In the genomic region with DNA sequence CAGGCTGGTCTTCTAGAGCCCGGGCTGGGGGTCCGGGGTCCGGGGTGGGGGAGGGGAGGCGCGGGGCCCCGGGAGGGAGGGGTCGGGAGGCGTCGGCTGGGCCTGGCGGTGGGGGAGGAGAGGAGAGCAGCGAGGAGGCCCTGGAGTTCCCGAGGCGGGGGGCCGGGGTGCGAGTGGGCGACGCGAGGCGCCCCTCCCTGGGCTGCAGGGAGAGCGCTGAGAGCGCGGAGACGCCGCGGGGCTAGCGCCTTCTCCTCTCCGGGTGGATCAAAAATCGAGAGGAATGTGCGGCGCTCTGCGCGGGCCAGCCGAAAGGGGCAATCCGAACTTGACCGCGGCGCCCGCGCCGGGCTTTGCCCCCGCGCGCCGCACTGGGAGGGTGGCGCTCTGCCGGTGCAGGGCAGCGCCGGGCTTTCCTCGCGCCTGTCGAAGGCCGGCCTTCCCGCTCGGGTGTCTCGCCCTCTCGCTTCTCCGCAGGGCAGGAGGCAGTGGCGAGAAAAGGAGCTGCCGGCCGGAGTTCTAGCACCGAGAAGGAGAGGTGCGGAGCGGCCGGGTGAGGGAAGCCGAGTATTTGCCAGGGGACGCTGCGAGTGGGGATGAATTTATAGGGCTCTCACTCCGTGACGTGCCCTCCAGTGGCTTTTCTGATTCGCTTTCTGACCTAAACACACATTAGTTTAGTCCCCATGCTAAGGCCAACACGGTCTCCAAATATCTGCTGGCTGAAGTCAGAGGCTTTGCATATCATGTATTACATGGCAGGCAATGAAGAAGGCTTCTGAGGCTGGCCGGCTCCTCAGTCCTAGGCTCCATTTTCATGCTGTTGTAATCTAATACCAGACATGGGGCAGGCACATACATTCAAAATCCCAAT, we compare ENCODE assay signal across 8 cellular contexts. TPM values are rescaled to one million over a fixed set of nuclear protein-coding genes. Genes with fewer than 3 reads are reported as not detected.
A peak's percentile ranks its signal among the peaks of the same experiment; 100 is the strongest.
DNase-seq lines count a peak whose midpoint lies in the region; ATAC-seq and TF ChIP-seq lines count a peak whose summit lies in the region.

GDNF (minus strand) TSS at position 6 of the 874 bp plus-strand sequence. CDS start 5,245 bp downstream, outside the sequence.

- H3K27ac ChIP-seq in Peyer's patch, result peak within 1 kb of the TSS in 3 of 4 donors; percentile 38 to 87 (median 59)
- H3K27ac ChIP-seq in esophagus squamous epithelium, result peak within 1 kb of the TSS; percentile 45 to 82 (median 65)
- H3K27ac ChIP-seq in naive thymus-derived CD4-positive, alpha-beta T cell (ENCODE audit: low read depth, low read length), result no peak within 1 kb of the TSS

- CTCF ChIA-PET in naive thymus-derived CD4-positive, alpha-beta T cell (lab: Charles Lee), result no interaction called here

- H3K36me3 ChIP-seq in Peyer's patch (no peaks in the 10 kb centered on the region), esophagus squamous epithelium (no peaks in the 10 kb centered on the region)
- H3K36me3 ChIP-seq in naive thymus-derived CD4-positive, alpha-beta T cell (ENCODE audit: control insufficient read depth in 2 of 3, insufficient read depth in 3 of 3, low read length in 3 of 3), result no peaks in the 10 kb centered on the region

- H3K4me1 Mint-ChIP-seq in naive thymus-derived CD4-positive, alpha-beta T cell, result peaks cover 14 to 34% (median 27%) of the 10 kb centered on the region in 7 donors

- intact Hi-C loops in esophagus squamous epithelium (cut with DNase I), result no loop called here
- intact Hi-C loops in naive thymus-derived CD4-positive, alpha-beta T cell (cut with micrococcal nuclease), result no loop called here

- peaks cover 0 to 4% (median 0%) of the 10 kb centered on the region in 5 donors for H3K36me3 Mint-ChIP-seq in naive thymus-derived CD4-positive, alpha-beta T cell

- H3K27ac Mint-ChIP-seq in naive thymus-derived CD4-positive, alpha-beta T cell, result peak within 1 kb of the TSS in 1 of 9 donors; percentile 29

- H3K4me3 ChIP-seq in Peyer's patch (peak within 1 kb of the TSS; percentile 18 to 57 (median 39)), esophagus squamous epithelium (peak within 1 kb of the TSS; percentile 25 to 73 (median 49))
- H3K4me3 ChIP-seq in naive thymus-derived CD4-positive, alpha-beta T cell (ENCODE audit: low read length), result no peak within 1 kb of the TSS

- peak in 1 of 2 donors; percentile 27 for TF ChIP-seq POLR2A in Peyer's patch (IDR thresholded peaks at IDR 0.05)
- peak in 1 of 4 donors; percentile 51 for TF ChIP-seq POLR2A in esophagus squamous epithelium (IDR thresholded peaks at IDR 0.05)

- 0 to 2% methylated on average over 1 to 24 of the region's 72 CpGs for WGBS in esophagus squamous epithelium, 2 donors

- H3K9me3 Mint-ChIP-seq in naive thymus-derived CD4-positive, alpha-beta T cell, result peaks cover 0 to 5% (median 0%) of the 10 kb centered on the region in 11 donors

- ATAC-seq in naive thymus-derived CD4-positive, alpha-beta T cell, result no peak
- ATAC-seq in HG02938 (IDR thresholded peaks at IDR 0.05; ENCODE audit: unreplicated experiment) (no peak), GM19035 (IDR thresholded peaks at IDR 0.05; ENCODE audit: unreplicated experiment) (no peak)

- peaks cover 0 to 30% (median 2%) of the 10 kb centered on the region in 4 donors for H3K4me1 ChIP-seq in Peyer's patch
- H3K4me1 ChIP-seq in esophagus squamous epithelium, result peaks cover 27 to 54% (median 30%) of the 10 kb centered on the region in 3 donors
- peaks cover 0 to 4% of the 10 kb centered on the region in 2 donors for H3K4me1 ChIP-seq in naive thymus-derived CD4-positive, alpha-beta T cell (ENCODE audit: control insufficient read depth in 2 of 2, insufficient read depth in 2 of 2, low read length in 2 of 2)

- no peaks in the 10 kb centered on the region for H3K9me3 ChIP-seq in Peyer's patch
- no peaks in the 10 kb centered on the region for H3K9me3 ChIP-seq in esophagus squamous epithelium
- no peaks in the 10 kb centered on the region for H3K9me3 ChIP-seq in naive thymus-derived CD4-positive, alpha-beta T cell (ENCODE audit: control insufficient read depth in 2 of 3, low read length in 3 of 3)

- POLR2A ChIA-PET in naive thymus-derived CD4-positive, alpha-beta T cell (lab: Charles Lee), result no interaction called here

- peak within 1 kb of the TSS in 9 of 10 donors; percentile 21 to 77 (median 56) for H3K4me3 Mint-ChIP-seq in naive thymus-derived CD4-positive, alpha-beta T cell

- TF ChIP-seq CTCF in Peyer's patch (IDR thresholded peaks at IDR 0.05) (no peak), esophagus squamous epithelium (IDR thresholded peaks at IDR 0.05) (peak in 2 of 6 experiments; percentile 10 to 16)

- H3K27me3 ChIP-seq in Peyer's patch, result peaks cover 0 to 27% of the 10 kb centered on the region in 2 donors
- peaks cover 0 to 92% (median 14%) of the 10 kb centered on the region in 4 donors for H3K27me3 ChIP-seq in esophagus squamous epithelium
- peaks cover 5 to 7% of the 10 kb centered on the region in 2 donors for H3K27me3 ChIP-seq in naive thymus-derived CD4-positive, alpha-beta T cell (ENCODE audit: control insufficient read depth in 2 of 2, insufficient read depth in 2 of 2, low read length in 2 of 2)

- peak; percentile 7 for DNase-seq in activated CD4-positive, alpha-beta T cell treated with anti-CD3 and anti-CD28 coated beads for 48 hours
- no peak for DNase-seq in activated CD4-positive, alpha-beta T cell treated with anti-CD3 and anti-CD28 coated beads, Interleukin-2, amount 50 U/mL, for 4 hours
- DNase-seq in Peyer's patch, result no peak
- DNase-seq in esophagus squamous epithelium (lab: John Stamatoyannopoulos, UW), result no peak
- DNase-seq in naive thymus-derived CD4-positive, alpha-beta T cell, result peak in 1 of 9 donors; percentile 26
- DNase-seq in OCI-M1 (lab: John Stamatoyannopoulos, UW), result no peak

- peaks cover 74 to 85% (median 76%) of the 10 kb centered on the region in 5 donors for H3K27me3 Mint-ChIP-seq in naive thymus-derived CD4-positive, alpha-beta T cell

RNA-seq across cellular contexts. Expression of gene GDNF, which starts in this region (rescaled TPM):
- total RNA-seq in Peyer's patch (1 to 10 TPM in 2 of 4 donors, not detected in 2; 1.5 to 8.3 TPM), esophagus squamous epithelium (under 1 TPM in 2 of 4 donors, not detected in 2; 0.30 to 0.95 TPM)
- not detected for total RNA-seq in naive thymus-derived CD4-positive, alpha-beta T cell
- not detected for polyA plus RNA-seq in naive thymus-derived CD4-positive, alpha-beta T cell
